Comparison of ENCODE assay signal across 10 cellular contexts in genomic region chr5:1942630-1943029, GRCh38. TPM values are rescaled to one million over a fixed set of nuclear protein-coding genes. Genes with fewer than 3 reads are reported as not detected.
"Had no signal": no experiment of that assay in that cellular context is flagged by ENCODE, and none has a peak within 500 bp of the region (broad histone marks: within the 10 kb centered on the region; RNA-seq: fewer than 3 reads in every experiment).

No MANE protein-coding gene starts in this region.

- H3K27ac ChIP-seq: GM23248, HL-60 had no signal

- DNase-seq: GM23248, GOT3, H7, HFFc6, KG1 had no signal

- H3K4me3 ChIP-seq: GM23248, HAP-1 had no signal

- H3K36me3 ChIP-seq: HAP-1 had no signal

- H3K4me3 Mint-ChIP-seq: HFFc6, IgD-negative memory B cell had no signal

- H3K27ac Mint-ChIP-seq: HFFc6, IgD-negative memory B cell had no signal

- H3K9ac ChIP-seq: GM23248 had no signal

- H3K36me3 Mint-ChIP-seq: IgD-negative memory B cell had no signal

- H2AFZ ChIP-seq: GM23248 had no signal

- H3K4me1 ChIP-seq: HAP-1 had no signal

- H3K9me3 ChIP-seq: HAP-1 had no signal

- H3K4me1 Mint-ChIP-seq: IgD-negative memory B cell had no signal

RNA-seq across cellular contexts. Expression of gene IRX4, which starts 59.9 kb away (rescaled TPM):
- total RNA-seq: GM23248, H4, HFFc6, HT1080 had no signal
- polyA plus RNA-seq: GM23248, IgD-negative memory B cell had no signal
